In genomic region chr11:102449651-102450570, GRCh38 we compare ENCODE assay signal across 9 cellular contexts. TPM values are rescaled to one million over a fixed set of nuclear protein-coding genes. Genes with fewer than 3 reads are reported as not detected.
DNase-seq lines count a peak whose midpoint lies in the region; ATAC-seq, FAIRE-seq and TF ChIP-seq lines count a peak whose summit lies in the region.
"Had no signal": no experiment of that assay in that cellular context is flagged by ENCODE, and none has a peak within 500 bp of the region (broad histone marks: within the 10 kb centered on the region; RNA-seq: fewer than 3 reads in every experiment).

No MANE protein-coding gene starts in this region.

- H3K27me3 Mint-ChIP-seq in activated CD4-positive, alpha-beta T cell treated with anti-CD3 and anti-CD28 coated beads, Interleukin-2, amount 10 ng/mL, durations not matched to agents 24 days and 14 days, result no peaks in the 10 kb centered on the region
- H3K27me3 Mint-ChIP-seq in activated CD4-positive, alpha-beta memory T cell treated with anti-CD3 and anti-CD28 coated beads for 36 hours, result no peaks in the 10 kb centered on the region
- H3K27me3 Mint-ChIP-seq in H9 (ENCODE audit: low read depth), result peaks cover 44% of the 10 kb centered on the region

- no peak for TF ChIP-seq EP300 in HepG2 (IDR thresholded peaks at IDR 0.05; ENCODE audit: low read depth in 2 of 2, low read length in 2 of 2)
- TF ChIP-seq EP300 in HepG2 (CRISPR knock-in tag; IDR thresholded peaks at IDR 0.05; ENCODE audit: borderline replicate concordance), result no peak

- peaks cover 51% of the 10 kb centered on the region for H3K36me3 Mint-ChIP-seq in activated CD4-positive, alpha-beta T cell treated with anti-CD3 and anti-CD28 coated beads, Interleukin-2, amount 10 ng/mL, durations not matched to agents 24 days and 14 days (ENCODE audit: low read depth)
- peaks cover 57% of the 10 kb centered on the region for H3K36me3 Mint-ChIP-seq in activated CD4-positive, alpha-beta memory T cell treated with anti-CD3 and anti-CD28 coated beads for 36 hours
- H3K36me3 Mint-ChIP-seq in H9 (ENCODE audit: insufficient read depth in 1 of 3, low read depth in 3 of 3), result peaks cover 13 to 25% (median 22%) of the 10 kb centered on the region in 3 experiments

- H3K9ac ChIP-seq in HepG2 (ENCODE audit: insufficient read depth, low read depth, low read length) (peak overlapping the region; percentile 99), H9 (ENCODE audit: extremely low read depth, insufficient read length, low read length) (no peak overlapping the region)

- H4K91ac ChIP-seq in H9 (ENCODE audit: insufficient read length, low read depth, low read length), result no peak overlapping the region

- CTCF ChIA-PET in activated CD4-positive, alpha-beta memory T cell treated with anti-CD3 and anti-CD28 coated beads for 36 hours (lab: Charles Lee), result interaction anchor here (1.2 to 2.1 kb wide), 4 partner anchors 20 to 156 kb away, joined by 3 to 11 read pairs (median 6); no protein-coding TSS in a partner anchor
- CTCF ChIA-PET in HepG2 (lab: Yijun Ruan, JAX; ENCODE audit: low intra/inter-chr PET ratio, low total read pairs), result no interaction called here

- no peak overlapping the region for H2BK15ac ChIP-seq in H9 (ENCODE audit: low read depth, low read length)

- no peaks in the 10 kb centered on the region for H3K9me3 Mint-ChIP-seq in activated CD4-positive, alpha-beta T cell treated with anti-CD3 and anti-CD28 coated beads, Interleukin-2, amount 10 ng/mL, durations not matched to agents 24 days and 14 days
- H3K9me3 Mint-ChIP-seq in activated CD4-positive, alpha-beta memory T cell treated with anti-CD3 and anti-CD28 coated beads for 36 hours, result peaks cover 1% of the 10 kb centered on the region
- no peaks in the 10 kb centered on the region; a peak in 3 of 5 replicates for H3K9me3 Mint-ChIP-seq in H9

- H3K4me2 ChIP-seq in HepG2 (ENCODE audit: low read depth, low read length) (peak overlapping the region; percentile 91), H9 (ENCODE audit: insufficient read depth, insufficient read length, low read length) (no peak overlapping the region)

- peak; percentile 59 for DNase-seq in activated CD4-positive, alpha-beta T cell treated with anti-CD3 and anti-CD28 coated beads, Interleukin-2, amount 10 ng/mL, durations not matched to agents 24 days and 14 days
- DNase-seq in activated CD4-positive, alpha-beta T cell treated with anti-CD3 and anti-CD28 coated beads, Interleukin-2, amount 50 U/mL, for 48 hours, result no peak
- DNase-seq in activated CD4-positive, alpha-beta memory T cell treated with anti-CD3 and anti-CD28 coated beads for 36 hours, result no peak
- peak; percentile 53 for DNase-seq in HepG2 (ENCODE audit: low spot score)
- no peak for DNase-seq in H9
- DNase-seq in NCI-H187 treated with DMSO at 0.1 percent for 48 hours (lab: John Stamatoyannopoulos, UW), result no peak

- WGBS in HepG2 (ENCODE audit: low lambda C conversion rate), result 46% methylated on average over 6 of the region's 7 CpGs
- no CpG with 5 or more reads among the region's 7 CpGs for WGBS in H9 (ENCODE audit: extremely low coverage, insufficient read length, low lambda C conversion rate)

- H3K4me3 Mint-ChIP-seq in activated CD4-positive, alpha-beta T cell treated with anti-CD3 and anti-CD28 coated beads, Interleukin-2, amount 10 ng/mL, durations not matched to agents 24 days and 14 days, result peak overlapping the region; percentile 95
- peak overlapping the region; percentile 84 for H3K4me3 Mint-ChIP-seq in activated CD4-positive, alpha-beta memory T cell treated with anti-CD3 and anti-CD28 coated beads for 36 hours
- peak overlapping the region in 1 of 2 experiments; percentile 54; a peak in 3 of 5 replicates for H3K4me3 Mint-ChIP-seq in H9

- H3K27ac ChIP-seq in HepG2 (ENCODE audit: extremely low read length, insufficient read depth, low read length) (peak overlapping the region; percentile 96), temporal lobe (ENCODE audit: low read depth, low read length) (peak overlapping the region; percentile 88), H9 (ENCODE audit: insufficient read length, low read depth, low read length) (no peak overlapping the region)

- no TSS peak for BruUV-seq in HepG2 (replicated peaks; lab: Mats Ljungman, UMichigan)

- POLR2A ChIA-PET in activated CD4-positive, alpha-beta memory T cell treated with anti-CD3 and anti-CD28 coated beads for 36 hours (lab: Charles Lee), result interaction anchor here (1.3 kb wide), 1 partner anchor 36 kb away, joined by 4 read pairs; no protein-coding TSS in a partner anchor
- POLR2A ChIA-PET in HepG2 (lab: Yijun Ruan, JAX), result interaction anchor here (0.6 to 1.9 kb wide), 3 partner anchors 11 to 25 kb away, joined by 3 to 9 read pairs (median 4); no protein-coding TSS in a partner anchor

- H3K4me1 Mint-ChIP-seq in activated CD4-positive, alpha-beta T cell treated with anti-CD3 and anti-CD28 coated beads, Interleukin-2, amount 10 ng/mL, durations not matched to agents 24 days and 14 days, result peaks cover 73% of the 10 kb centered on the region
- H3K4me1 Mint-ChIP-seq in activated CD4-positive, alpha-beta memory T cell treated with anti-CD3 and anti-CD28 coated beads for 36 hours (ENCODE audit: low read depth), result peaks cover 77% of the 10 kb centered on the region
- H3K4me1 Mint-ChIP-seq in H9, result peaks cover 43 to 44% of the 10 kb centered on the region in 2 experiments

- H3K79me2 ChIP-seq in HepG2 (ENCODE audit: insufficient read depth, low read length), result peaks cover 90% of the 10 kb centered on the region
- H3K79me2 ChIP-seq in H9 (ENCODE audit: insufficient read depth, low read length), result no peaks in the 10 kb centered on the region

- FAIRE-seq in HepG2 (lab: Jason Lieb, UNC), result no peak

- H2BK5ac ChIP-seq in H9 (ENCODE audit: insufficient read length, low read length), result no peak overlapping the region

- peaks cover 12 to 39% of the 10 kb centered on the region in 2 experiments for H3K36me3 ChIP-seq in HepG2 (replicated peaks in 1 of 2; ENCODE audit: control insufficient read depth in 1 of 2, insufficient read depth in 2 of 2, low read length in 2 of 2)

- H3K56ac ChIP-seq in H9 (ENCODE audit: insufficient read length, low read depth, low read length), result no peak overlapping the region

- no peak overlapping the region for H3K4ac ChIP-seq in H9 (ENCODE audit: low read depth, low read length)

- H2BK120ac ChIP-seq in H9 (ENCODE audit: low read depth, low read length, poor library complexity, severe bottlenecking), result no peak overlapping the region

- H3K23ac ChIP-seq in H9 (ENCODE audit: insufficient read length, low read depth, low read length), result no peak overlapping the region

- no peak for TF ChIP-seq CTCF in HepG2 (CRISPR knock-in tag; IDR thresholded peaks at IDR 0.05)
- TF ChIP-seq CTCF in H9 (conservative IDR thresholded peaks at IDR 0.05), result no peak

- H2AK5ac ChIP-seq in H9 (ENCODE audit: insufficient read length, low read length), result no peak overlapping the region

- H3K14ac ChIP-seq in H9 (ENCODE audit: insufficient read depth, low read length), result no peak overlapping the region

- no peak overlapping the region for H2BK12ac ChIP-seq in H9 (ENCODE audit: insufficient read length, low read depth, low read length)

- H3K4me3 ChIP-seq in HepG2 (replicated peaks in 1 of 3; ENCODE audit: insufficient read depth in 1 of 3, low read depth in 2 of 3, low read length in 3 of 3), result peak overlapping the region; percentile 87 to 95 (median 91)

- no peak for TF ChIP-seq RAD21 in HepG2 (CRISPR knock-in tag; IDR thresholded peaks at IDR 0.05)

- intact Hi-C loops in activated CD4-positive, alpha-beta T cell treated with anti-CD3 and anti-CD28 coated beads, Interleukin-2, amount 10 ng/mL, durations not matched to agents 24 days and 14 days (cut with micrococcal nuclease), result loop anchor here (1.0 to 5.0 kb wide), 3 partner anchors 19 to 112 kb away; no protein-coding TSS in a partner anchor
- intact Hi-C loops in activated CD4-positive, alpha-beta memory T cell treated with anti-CD3 and anti-CD28 coated beads for 36 hours (cut with micrococcal nuclease), result no loop called here
- intact Hi-C loops in HepG2 (cut with micrococcal nuclease; ENCODE audit: unreplicated experiment), result loop anchor here (2.0 to 5.0 kb wide), 4 partner anchors 38 to 382 kb away; partner anchors contain the start of gene BIRC2

- H3K18ac ChIP-seq in H9 (ENCODE audit: insufficient read length, low read depth, low read length), result no peak overlapping the region

- H3T11ph ChIP-seq in H9 (ENCODE audit: low read length), result no peak overlapping the region

- H3K23me2 ChIP-seq in H9 (ENCODE audit: insufficient read length, low read depth, low read length, poor library complexity, severe bottlenecking), result peaks cover 17% of the 10 kb centered on the region

- 0 out of 4 replicates have a peak, but pooled peaks of 1 of the 2 experiments have one; percentile 39 for TF ChIP-seq POLR2A in HepG2 (IDR thresholded peaks at IDR 0.05; ENCODE audit: insufficient read depth in 1 of 2, low read depth in 2 of 2, low read length in 2 of 2)

- peaks cover 66% of the 10 kb centered on the region for H3K4me1 ChIP-seq in HepG2 (ENCODE audit: insufficient read depth, low read length)
- H3K4me1 ChIP-seq in H9 (ENCODE audit: insufficient read depth, low read length), result peaks cover 3% of the 10 kb centered on the region

- H2AFZ ChIP-seq in HepG2 (ENCODE audit: low read length) (no peak overlapping the region), H9 (ENCODE audit: low read length) (no peak overlapping the region)

- no peaks in the 10 kb centered on the region for H3K9me3 ChIP-seq in HepG2 (ENCODE audit: low read length)
- H3K9me3 ChIP-seq in H9 (ENCODE audit: control insufficient read depth, low read depth, low read length), result no peaks in the 10 kb centered on the region

- peak overlapping the region; percentile 99 for H3K27ac Mint-ChIP-seq in activated CD4-positive, alpha-beta T cell treated with anti-CD3 and anti-CD28 coated beads, Interleukin-2, amount 10 ng/mL, durations not matched to agents 24 days and 14 days
- H3K27ac Mint-ChIP-seq in activated CD4-positive, alpha-beta memory T cell treated with anti-CD3 and anti-CD28 coated beads for 36 hours, result peak overlapping the region; percentile 96
- H3K27ac Mint-ChIP-seq in H9, result peak overlapping the region in 1 of 3 experiments; percentile 2; a peak in 1 of 7 replicates

- H2BK20ac ChIP-seq in H9 (ENCODE audit: low read depth, low read length, poor library complexity, severe bottlenecking), result no peak overlapping the region

- H4K8ac ChIP-seq in H9 (replicated peaks; ENCODE audit: insufficient read length, low read depth, low read length), result no peak overlapping the region

- ATAC-seq in HepG2 (no peak), GM21723 (IDR thresholded peaks at IDR 0.05; ENCODE audit: unreplicated experiment) (no peak)
- ATAC-seq: esophagus mucosa had no signal

- peaks cover 3% of the 10 kb centered on the region for H3K79me1 ChIP-seq in H9 (ENCODE audit: insufficient read depth, low read depth, low read length, poor library complexity, severe bottlenecking)

- peaks cover 67% of the 10 kb centered on the region for H4K20me1 ChIP-seq in HepG2 (ENCODE audit: insufficient read depth, low read length)
- no peaks in the 10 kb centered on the region for H4K20me1 ChIP-seq in H9 (ENCODE audit: control insufficient read depth, insufficient read depth, insufficient read length)

- in situ Hi-C loops in HepG2 (cut with HindIII; ENCODE audit: extremely low pct_ligation_motif_present, low pct_unique_long_range_greater_than_20kb), result no loop called here

- H4K5ac ChIP-seq in H9 (ENCODE audit: insufficient read length, low read depth, low read length), result no peak overlapping the region

- H3K27me3 ChIP-seq in HepG2 (ENCODE audit: control insufficient read depth in 1 of 2, insufficient read depth in 2 of 2, low read length in 2 of 2) (no peaks in the 10 kb centered on the region; a peak in 1 of 5 replicates), H9 (ENCODE audit: insufficient read depth, low read length) (peaks cover 7% of the 10 kb centered on the region; the same call in 1 of the 2 replicates)

RNA-seq across cellular contexts. Expression of gene TMEM123, which starts 2.7 kb away (rescaled TPM):
- total RNA-seq in activated CD4-positive, alpha-beta T cell treated with anti-CD3 and anti-CD28 coated beads, Interleukin-2, amount 10 ng/mL, durations not matched to agents 24 days and 14 days, result 243 and 250 TPM in 2 replicates
- total RNA-seq in activated CD4-positive, alpha-beta memory T cell treated with anti-CD3 and anti-CD28 coated beads for 36 hours, result 100 to 1,000 TPM; 175 to 180 TPM
- total RNA-seq in HepG2 (2016; rRNA removed; fragmentation: Illumina TruSeq; extraction: Trizol) (265 and 365 TPM in 2 replicates), temporal lobe (93.9 TPM), H9 (2021) (76.7 and 77.8 TPM in 2 replicates)
- total RNA-seq in HepG2 (2016; cell fraction: cytosol; rRNA removed; fragmentation: Illumina TruSeq; extraction: Trizol; ENCODE audit: low read depth), result 106 and 111 TPM in 2 replicates
- 253 and 367 TPM in 2 replicates for total RNA-seq in HepG2 (2016; cell fraction: insoluble cytoplasmic fraction; rRNA removed; fragmentation: Illumina TruSeq; extraction: Trizol)
- 267 and 271 TPM in 2 replicates for total RNA-seq in HepG2 (2016; cell fraction: membrane; rRNA removed; fragmentation: Illumina TruSeq; extraction: Trizol)
- total RNA-seq in HepG2 (2016; cell fraction: nucleus; rRNA removed; fragmentation: Illumina TruSeq; extraction: Trizol), result 271 and 302 TPM in 2 replicates
- polyA plus RNA-seq in HepG2 (2011; rRNA removed), result 2,108 and 2,761 TPM in 2 replicates
- polyA plus RNA-seq in HepG2 (2011; cell fraction: cytosol; rRNA removed), result 1,026 and 1,553 TPM in 2 replicates
- 209 and 224 TPM in 2 replicates for polyA plus RNA-seq in HepG2 (2011; cell fraction: nucleus; rRNA removed)
- polyA plus RNA-seq in HepG2 (2012), result 787 and 938 TPM in 2 replicates
- polyA plus RNA-seq in HepG2 (2016; cell fraction: cytosol; fragmentation: Illumina TruSeq; extraction: Trizol; ENCODE audit: low read depth), result 159 and 182 TPM in 2 replicates
- 316 and 330 TPM in 2 replicates for polyA plus RNA-seq in HepG2 (2016; cell fraction: insoluble cytoplasmic fraction; fragmentation: Illumina TruSeq; extraction: Trizol; ENCODE audit: low read depth)
- polyA plus RNA-seq in HepG2 (2016; cell fraction: membrane; fragmentation: Illumina TruSeq; extraction: Trizol; ENCODE audit: low read depth), result 230 and 256 TPM in 2 replicates
- polyA plus RNA-seq in HepG2 (2016; cell fraction: nucleus; fragmentation: Illumina TruSeq; extraction: Trizol; ENCODE audit: insufficient read depth, low read depth), result 368 and 391 TPM in 2 replicates
- 117 and 454 TPM in 2 replicates for polyA minus RNA-seq in HepG2 (2011; rRNA and poly(A)+ RNA removed; ENCODE audit: low replicate concordance)
- polyA minus RNA-seq in HepG2 (2011; cell fraction: cytosol; rRNA and poly(A)+ RNA removed), result 1,086 and 1,277 TPM in 2 replicates
- polyA minus RNA-seq in HepG2 (2011; cell fraction: nucleus; rRNA and poly(A)+ RNA removed), result 441 and 760 TPM in 2 replicates

Comparison
In these comparisons a context has a peak if more than half of its experiments do, and no peak if none do; other contexts are left out.
1. DNase-seq: peak in activated CD4-positive, alpha-beta T cell treated with anti-CD3 and anti-CD28 coated beads, Interleukin-2, amount 10 ng/mL, durations not matched to agents 24 days and 14 days (single experiment) and HepG2 (single experiment); none in activated CD4-positive, alpha-beta T cell treated with anti-CD3 and anti-CD28 coated beads, Interleukin-2, amount 50 U/mL, for 48 hours (0 of 2), activated CD4-positive, alpha-beta memory T cell treated with anti-CD3 and anti-CD28 coated beads for 36 hours (single experiment), H9 (single experiment) and NCI-H187 treated with DMSO at 0.1 percent for 48 hours (single experiment).